In the genomic region with DNA sequence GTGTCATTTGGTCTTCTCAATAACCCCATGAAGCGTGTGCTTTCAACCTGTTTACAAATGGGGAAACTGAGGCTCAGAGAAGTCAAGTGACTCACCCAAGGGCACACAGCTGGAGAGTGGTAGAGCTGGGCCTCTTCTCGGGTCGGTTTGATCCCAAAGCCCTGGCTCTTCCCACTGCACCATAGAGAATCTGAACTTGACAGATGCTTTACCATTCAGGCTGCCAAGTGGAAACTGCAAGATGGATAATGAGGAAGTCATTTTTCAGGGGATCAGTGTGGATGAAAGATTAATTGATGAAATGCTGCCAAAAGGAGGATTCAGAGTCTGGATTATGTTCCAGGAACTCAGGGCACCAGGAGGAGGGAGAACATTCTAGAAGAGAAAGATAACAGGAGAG, we compare ENCODE assay signal across 24 cellular contexts.
"Had no signal": no experiment of that assay in that cellular context is flagged by ENCODE, and none has a peak within 500 bp of the region (broad histone marks: within the 10 kb centered on the region; RNA-seq: fewer than 3 reads in every experiment).

No MANE protein-coding gene starts in this region.

- H3K27me3 ChIP-seq: esophagus squamous epithelium, neutrophil, right lobe of liver, suprapubic skin, transverse colon, upper lobe of right lung, vagina had no signal

- H3K9me3 ChIP-seq: esophagus squamous epithelium, lower lobe of right lung, neutrophil, right lobe of liver, suprapubic skin, transverse colon, upper lobe of right lung, vagina had no signal

- H3K4me1 ChIP-seq: right lobe of liver had no signal

- H3K27ac ChIP-seq: coronary artery, lower lobe of right lung, neutrophil, parathyroid adenoma, right lobe of liver, suprapubic skin, transverse colon, upper lobe of right lung, vagina had no signal

- DNase-seq: dermis blood vessel endothelial cell; effector memory CD4-positive, alpha-beta T cell; esophagus squamous epithelium; hypothalamus; immature natural killer cell; left ventricle myocardium superior; lower lobe of right lung; naive thymus-derived CD8-positive, alpha-beta T cell; right lobe of liver; small intestine; stimulated activated CD4-positive, alpha-beta T cell treated with anti-CD3 and anti-CD28 coated beads, Interleukin-12 subunit alpha, Interleukin-12 subunit beta, amount 100 ng/mL, for 4 hours; stimulated activated CD4-positive, alpha-beta T cell treated with anti-CD3 and anti-CD28 coated beads, Interleukin-1b, Interleukin-23, amount 100 ng/mL, for 48 hours; stimulated activated CD4-positive, alpha-beta T cell treated with anti-CD3 and anti-CD28 coated beads, Interleukin-4, amount 100 ng/mL, for 1 hour; stimulated activated CD8-positive, alpha-beta memory T cell treated with anti-CD3 and anti-CD28 coated beads, Interleukin-4, amount 100 ng/mL, for 48 hours; stimulated activated naive CD4-positive, alpha-beta T cell; stimulated activated naive CD8-positive, alpha-beta T cell treated with anti-CD3 and anti-CD28 coated beads, Interleukin-15, amount 100 ng/mL, for 72 hours; transverse colon; upper lobe of right lung had no signal

- H3K4me1 Mint-ChIP-seq: immature natural killer cell; stimulated activated naive CD8-positive, alpha-beta T cell treated with anti-CD3 and anti-CD28 coated beads, Interleukin-15, amount 100 ng/mL, for 72 hours had no signal

- H3K36me3 ChIP-seq: esophagus squamous epithelium, lower lobe of right lung, neutrophil, right lobe of liver, suprapubic skin, transverse colon, upper lobe of right lung, vagina had no signal

- H3K27ac Mint-ChIP-seq: immature natural killer cell; progenitor cell of endocrine pancreas; stimulated activated naive CD8-positive, alpha-beta T cell treated with anti-CD3 and anti-CD28 coated beads, Interleukin-15, amount 100 ng/mL, for 72 hours had no signal

- H3K9me3 Mint-ChIP-seq: naive thymus-derived CD8-positive, alpha-beta T cell; stimulated activated naive CD8-positive, alpha-beta T cell treated with anti-CD3 and anti-CD28 coated beads, Interleukin-15, amount 100 ng/mL, for 72 hours had no signal

- H3K27me3 Mint-ChIP-seq: progenitor cell of endocrine pancreas; stimulated activated naive CD8-positive, alpha-beta T cell treated with anti-CD3 and anti-CD28 coated beads, Interleukin-15, amount 100 ng/mL, for 72 hours had no signal

- ATAC-seq: left ventricle myocardium superior; lower lobe of right lung; naive thymus-derived CD8-positive, alpha-beta T cell; stimulated activated naive CD8-positive, alpha-beta T cell treated with anti-CD3 and anti-CD28 coated beads, Interleukin-15, amount 100 ng/mL, for 72 hours; upper lobe of right lung had no signal

- H3K36me3 Mint-ChIP-seq: immature natural killer cell had no signal

- H3K4me3 ChIP-seq: coronary artery, esophagus squamous epithelium, lower lobe of right lung, right lobe of liver, suprapubic skin, transverse colon, upper lobe of right lung, vagina had no signal

- H3K4me3 Mint-ChIP-seq: immature natural killer cell; naive thymus-derived CD8-positive, alpha-beta T cell; stimulated activated naive CD8-positive, alpha-beta T cell treated with anti-CD3 and anti-CD28 coated beads, Interleukin-15, amount 100 ng/mL, for 72 hours had no signal
